In the genomic region with DNA sequence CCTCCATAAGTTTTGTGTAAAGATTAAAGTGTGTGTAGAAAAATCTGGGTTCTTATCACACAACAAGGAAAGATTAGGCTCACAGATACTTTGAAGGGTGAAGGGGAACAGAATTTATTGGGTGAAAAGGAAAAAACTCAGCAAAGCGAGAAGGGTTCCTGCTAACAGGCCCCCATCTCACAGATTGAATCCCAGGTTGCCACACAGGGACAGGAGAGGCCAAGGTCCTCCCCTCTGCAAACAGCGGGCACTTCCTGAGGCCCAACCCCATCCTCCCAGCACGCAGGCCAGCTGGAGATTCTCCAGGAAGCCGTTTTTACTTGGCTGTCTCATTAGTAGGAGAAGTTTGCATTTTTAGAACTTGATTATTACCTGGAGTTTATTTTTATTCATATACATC, we compare ENCODE assay signal across 19 cellular contexts. TPM values are rescaled to one million over a fixed set of nuclear protein-coding genes. Genes with fewer than 3 reads are reported as not detected.
A peak's percentile ranks its signal among the peaks of the same experiment; 100 is the strongest.
DNase-seq lines count a peak whose midpoint lies in the region; ATAC-seq and TF ChIP-seq lines count a peak whose summit lies in the region.
"Had no signal": no experiment of that assay in that cellular context is flagged by ENCODE, and none has a peak within 500 bp of the region (broad histone marks: within the 10 kb centered on the region; RNA-seq: fewer than 3 reads in every experiment).

No MANE protein-coding gene starts in this region.

- no peak overlapping the region for H3K23ac ChIP-seq in neuronal stem cell (ENCODE audit: low read depth, low read length, poor library complexity)

- H3K36me3 ChIP-seq in neuronal stem cell (replicated peaks in 1 of 2; ENCODE audit: control insufficient read depth in 2 of 2, insufficient read depth in 2 of 2, low read length in 2 of 2) = peaks cover 0 to 57% of the 10 kb centered on the region in 2 donors

- no peak overlapping the region for H2BK12ac ChIP-seq in neuronal stem cell (ENCODE audit: low read length)

- H2BK5ac ChIP-seq in neuronal stem cell (ENCODE audit: low read length) = no peak overlapping the region

- WGBS in neuronal stem cell (ENCODE audit: extremely low coverage in 2 of 2, insufficient read length in 2 of 2, insufficient replicate concordance in 1 of 2), 2 donors = no CpG with 5 or more reads among the region's 4 CpGs

- H3K27me3 ChIP-seq in neuronal stem cell (ENCODE audit: control insufficient read depth in 3 of 3, insufficient read depth in 3 of 3, low read depth in 1 of 3, low read length in 3 of 3) = no peaks in the 10 kb centered on the region
- H3K27me3 ChIP-seq: heart right ventricle, sigmoid colon had no signal

- H4K91ac ChIP-seq in neuronal stem cell (ENCODE audit: low read depth, low read length, poor library complexity) = no peak overlapping the region

- H3K9me3 ChIP-seq in neuronal stem cell (replicated peaks in 1 of 2; ENCODE audit: control insufficient read depth in 2 of 2, insufficient read depth in 1 of 2, low read depth in 1 of 2, low read length in 2 of 2) = no peaks in the 10 kb centered on the region
- H3K9me3 ChIP-seq: heart right ventricle, sigmoid colon had no signal

- no peak overlapping the region for H4K8ac ChIP-seq in neuronal stem cell (ENCODE audit: low read depth, low read length)

- no peak overlapping the region for H3K18ac ChIP-seq in neuronal stem cell (ENCODE audit: low read length)

- H2BK15ac ChIP-seq in neuronal stem cell (ENCODE audit: low read length) = no peak overlapping the region

- DNase-seq in AG20443 (ENCODE audit: low spot score) (peak; percentile 24), HuH-7 (ENCODE audit: low spot score) (peak; percentile 36), cardiac fibroblast (ENCODE audit: low read depth in 2 of 2) (peak; percentile 41 to 72), lung microvascular endothelial cell (ENCODE audit: low read depth in 2 of 2) (peak; percentile 23 to 48), 8988T (no peak), neuronal stem cell (ENCODE audit: low spot score) (no peak)
- DNase-seq: activated CD4-positive, alpha-beta memory T cell treated with anti-CD3 and anti-CD28 coated beads for 36 hours; effector CD4-positive, alpha-beta T cell; GF-D8; heart right ventricle; kidney glomerular epithelial cell; NCI-H1417; NCI-H2171; nucleus accumbens; sigmoid colon; stimulated activated CD4-positive, alpha-beta T cell treated with anti-CD3 and anti-CD28 coated beads, Interleukin-2, amount 100 ng/mL, for 24 hours; SW 1271 had no signal

- no peak for TF ChIP-seq CTCF in cardiac fibroblast (IDR thresholded peaks at IDR 0.05; ENCODE audit: low read depth, low read length)

- H2BK120ac ChIP-seq in neuronal stem cell (ENCODE audit: low read depth, low read length) = no peak overlapping the region

- no peaks in the 10 kb centered on the region for H3K79me1 ChIP-seq in neuronal stem cell (ENCODE audit: low read depth, low read length)

- H3K14ac ChIP-seq in neuronal stem cell (ENCODE audit: low read length) = no peak overlapping the region

- no peak overlapping the region for H2AFZ ChIP-seq in neuronal stem cell (ENCODE audit: low read length)

- no peak overlapping the region for H3K4ac ChIP-seq in neuronal stem cell (ENCODE audit: low read length)

- H3K4me3 ChIP-seq in cardiac fibroblast (replicated peaks in 1 of 2; ENCODE audit: low read depth in 2 of 2, low read length in 2 of 2) (no peak overlapping the region), neuronal stem cell (ENCODE audit: low read length in 2 of 2) (no peak overlapping the region)
- H3K4me3 ChIP-seq: heart right ventricle, sigmoid colon had no signal

- no peak overlapping the region for H2AK5ac ChIP-seq in neuronal stem cell (ENCODE audit: low read depth, low read length)

- no peak overlapping the region for H3K9ac ChIP-seq in neuronal stem cell (ENCODE audit: low read depth, low read length, poor library complexity)

- H3K4me2 ChIP-seq in neuronal stem cell (ENCODE audit: insufficient read depth, low read length, poor library complexity, severe bottlenecking) = no peak overlapping the region

- H3K4me1 ChIP-seq in neuronal stem cell (ENCODE audit: control insufficient read depth in 2 of 2, insufficient read depth in 1 of 2, low read depth in 1 of 2, low read length in 2 of 2) = no peaks in the 10 kb centered on the region
- H3K4me1 ChIP-seq: sigmoid colon had no signal

- ATAC-seq in GM21786 (IDR thresholded peaks at IDR 0.05; ENCODE audit: unreplicated experiment) (no peak), HG03378 (IDR thresholded peaks at IDR 0.05; ENCODE audit: unreplicated experiment) (no peak)

- no peak overlapping the region for H3K27ac ChIP-seq in neuronal stem cell (replicated peaks; ENCODE audit: low read length)
- H3K27ac ChIP-seq: heart right ventricle, sigmoid colon had no signal

RNA-seq across cellular contexts. Expression of a gene that starts 15.2 kb away (rescaled TPM):
- 39.4 and 42.7 TPM in 2 replicates for total RNA-seq in lung microvascular endothelial cell
- polyA plus RNA-seq in neuronal stem cell (2013, experiment 1 of 2) = 17.9 TPM
- polyA plus RNA-seq in neuronal stem cell (2013, experiment 2 of 2) = 18.5 TPM

RNA-seq across cellular contexts. Expression of a gene that starts 31.7 kb away (rescaled TPM):
- total RNA-seq in lung microvascular endothelial cell = 10.7 and 16.5 TPM in 2 replicates
- polyA plus RNA-seq in neuronal stem cell (2013, experiment 1 of 2) = 9.1 TPM
- polyA plus RNA-seq in neuronal stem cell (2013, experiment 2 of 2) = 9.2 TPM

RNA-seq across cellular contexts. Expression of a gene that starts 31.9 kb away (rescaled TPM):
- 13.9 and 16.9 TPM in 2 replicates for total RNA-seq in lung microvascular endothelial cell
- 19.0 TPM for polyA plus RNA-seq in neuronal stem cell (2013, experiment 1 of 2)
- polyA plus RNA-seq in neuronal stem cell (2013, experiment 2 of 2) = 19.5 TPM

RNA-seq across cellular contexts. Expression of a gene that starts 57.1 kb away (rescaled TPM):
- total RNA-seq in lung microvascular endothelial cell = 19.6 and 30.8 TPM in 2 replicates
- 16.2 TPM for polyA plus RNA-seq in neuronal stem cell (2013, experiment 1 of 2)
- polyA plus RNA-seq in neuronal stem cell (2013, experiment 2 of 2) = 17.5 TPM

Comparison
In these comparisons a context has a peak if more than half of its experiments do, and no peak if none do; other contexts are left out.
1. DNase-seq: peak in AG20443 (single experiment), HuH-7 (single experiment), cardiac fibroblast (2 of 2) and lung microvascular endothelial cell (2 of 2); none in 8988T (single experiment) and neuronal stem cell (single experiment).